Comparison of ENCODE assay signal across 7 cellular contexts in genomic region chr4:107622006-107622405, GRCh38.
"Had no signal": no experiment of that assay in that cellular context is flagged by ENCODE, and none has a peak within 500 bp of the region (broad histone marks: within the 10 kb centered on the region; RNA-seq: fewer than 3 reads in every experiment).

No MANE protein-coding gene starts in this region.

- FAIRE-seq: HTR-8/SVneo, K562 had no signal

- H3K4me3 ChIP-seq: K562 had no signal

- H3K4me2 ChIP-seq: KMS-11 had no signal

- H3K9ac ChIP-seq: KMS-11 had no signal

- H3K27ac ChIP-seq: HL-60, KMS-11 had no signal

- ATAC-seq: K562 had no signal

- DNase-seq: IMR-90, KBM-7, KG1 had no signal
